23 cellular contexts compared by ENCODE assay signal in genomic region chr19:38197937-38198704, GRCh38. TPM values are rescaled to one million over a fixed set of nuclear protein-coding genes. Genes with fewer than 3 reads are reported as not detected.
"Had no signal": no experiment of that assay in that cellular context is flagged by ENCODE, and none has a peak within 500 bp of the region (broad histone marks: within the 10 kb centered on the region; RNA-seq: fewer than 3 reads in every experiment).

No MANE protein-coding gene starts in this region.

- H3K27me3 ChIP-seq: esophagus squamous epithelium, neutrophil, spleen, transverse colon had no signal

- H3K9me3 ChIP-seq: esophagus squamous epithelium, neutrophil, spleen, thoracic aorta, transverse colon had no signal

- H3K4me3 ChIP-seq: esophagus squamous epithelium, spleen, thoracic aorta, transverse colon had no signal

- H3K27ac ChIP-seq: esophagus squamous epithelium, neutrophil, spleen, thoracic aorta, transverse colon had no signal

- DNase-seq: cortex of kidney; effector memory CD8-positive, alpha-beta T cell; esophagus squamous epithelium; foreskin fibroblast; immature natural killer cell; left colon; naive thymus-derived CD4-positive, alpha-beta T cell; nephron progenitor cell; spleen; stimulated activated CD4-positive, alpha-beta T cell treated with anti-CD3 and anti-CD28 coated beads, Interleukin-15, amount 100 ng/mL, for 24 hours; stimulated activated CD4-positive, alpha-beta T cell treated with anti-CD3 and anti-CD28 coated beads, Interleukin-1b, Interleukin-23, amount 100 ng/mL, for 48 hours; stimulated activated CD4-positive, alpha-beta T cell treated with anti-CD3 and anti-CD28 coated beads, Interleukin-4, amount 100 ng/mL, for 4 hours; stimulated activated naive B cell treated with anti-CD40 and anti-IgM and Interleukin-4, amounts not matched to agents 10 μg/mL and 1 μg/mL and 100 μg/mL, for 72 hours; stimulated activated naive CD8-positive, alpha-beta T cell treated with anti-CD3 and anti-CD28 coated beads, Interleukin-15, amount 100 ng/mL, for 72 hours; transverse colon had no signal

- ATAC-seq: effector memory CD8-positive, alpha-beta T cell; naive thymus-derived CD4-positive, alpha-beta T cell; sciatic nerve; stimulated activated naive B cell treated with anti-CD40 and anti-IgM and Interleukin-4, amounts not matched to agents 10 μg/mL and 1 μg/mL and 100 μg/mL, for 72 hours; stimulated activated naive CD8-positive, alpha-beta T cell treated with anti-CD3 and anti-CD28 coated beads, Interleukin-15, amount 100 ng/mL, for 72 hours had no signal

- H3K4me1 ChIP-seq: esophagus squamous epithelium, transverse colon had no signal

RNA-seq across cellular contexts. Expression of gene DPF1, which starts 25.9 kb away (rescaled TPM):
- total RNA-seq: left colon, liver, mesenteric fat pad, mononuclear cell, sciatic nerve, spleen, subcutaneous adipose tissue, transverse colon, ureter had no signal
